19 cellular contexts compared by ENCODE assay signal in the genomic region with DNA sequence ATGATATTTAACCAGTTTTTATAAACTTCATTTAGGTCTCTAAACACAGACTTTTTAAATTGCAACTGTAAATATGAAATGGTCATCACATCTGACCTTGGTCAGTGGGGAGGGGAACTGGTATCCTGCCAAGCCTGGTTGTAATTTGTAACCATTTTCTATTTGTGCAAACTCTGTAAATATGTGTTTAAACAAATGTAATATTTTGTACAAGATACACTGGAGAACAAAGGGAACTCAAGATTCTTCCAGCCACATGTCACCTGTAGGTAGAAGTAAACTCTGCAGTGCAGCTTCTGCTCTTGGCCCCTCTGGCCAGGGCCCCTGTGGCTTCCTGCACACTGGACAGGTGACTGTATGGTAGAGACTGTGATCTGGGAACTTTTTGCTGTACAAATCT.
"Had no signal": no experiment of that assay in that cellular context is flagged by ENCODE, and none has a peak within 500 bp of the region (broad histone marks: within the 10 kb centered on the region; RNA-seq: fewer than 3 reads in every experiment).

No MANE protein-coding gene starts in this region.

- H3K27ac ChIP-seq: ascending aorta, SJCRH30, SK-N-MC had no signal

- H3K27me3 ChIP-seq: ascending aorta, SJCRH30 had no signal

- H3K4me1 ChIP-seq: ascending aorta had no signal

- H3K9me3 ChIP-seq: ascending aorta, SJCRH30 had no signal

- FAIRE-seq: bronchial epithelial cell had no signal

- ATAC-seq: activated CD4-positive, alpha-beta T cell treated with anti-CD3 and anti-CD28 coated beads for 36 hours; activated CD4-positive, CD25-positive, alpha-beta regulatory T cell treated with anti-CD3 and anti-CD28 coated beads, Interleukin-2, amount 50 U/mL, for 24 hours; activated CD8-positive, alpha-beta T cell treated with anti-CD3 and anti-CD28 coated beads, Interleukin-2, amount 10 ng/mL, durations not matched to agents 7 days and 5 days had no signal

- H3K4me3 ChIP-seq: ascending aorta, SJCRH30, SK-N-MC had no signal

- DNase-seq: activated CD4-positive, alpha-beta T cell treated with anti-CD3 and anti-CD28 coated beads, Interleukin-2, amount 10 ng/mL, durations not matched to agents 7 days and 5 days; activated CD4-positive, alpha-beta T cell treated with anti-CD3 and anti-CD28 coated beads, Interleukin-2, amount 50 U/mL, for 48 hours; activated gamma-delta T cell; activated naive CD4-positive, alpha-beta T cell treated with Interleukin-2 at 50 U/mL for 16 hours; activated naive CD8-positive, alpha-beta T cell treated with anti-CD3 and anti-CD28 coated beads, Interleukin-2, amount 10 ng/mL, durations not matched to agents 7 days and 5 days; activated T-cell treated with anti-CD3 and anti-CD28 coated beads, Interleukin-2, amount 50 U/mL, for 24 hours; cerebellar nuclear complex; NCI-H1105; NCI-H1417 treated with DMSO at 0.1 percent for 48 hours; NCI-H2029; NCI-H345; NCI-H524 treated with DMSO at 0.1 percent for 48 hours had no signal
